1 cellular context compared by ENCODE assay signal in genomic region chrX:119638725-119639471, GRCh38.
TF ChIP-seq lines count a peak whose summit lies in the region.

No MANE protein-coding gene starts in this region.

TF ChIP-seq in K562, 482 proteins besides CTCF, POLR2A, EP300 and RAD21:
- TF ChIP-seq ZNF609 (CRISPR knock-in tag; IDR thresholded peaks at IDR 0.05; ENCODE audit: borderline replicate concordance) (no peak), ZFPM2 (CRISPR knock-in tag; IDR thresholded peaks at IDR 0.05) (no peak), SMARCA4 (IDR thresholded peaks at IDR 0.05) (no peak), ILK (tag; IDR thresholded peaks at IDR 0.05; ENCODE audit: borderline replicate concordance, low read depth) (no peak), BDP1 (IDR thresholded peaks at IDR 0.05; ENCODE audit: insufficient read depth, insufficient read length) (no peak), ZNF436 (CRISPR knock-in tag; IDR thresholded peaks at IDR 0.05) (no peak), ZMIZ1 (IDR thresholded peaks at IDR 0.05; ENCODE audit: low read depth in 2 of 2, low read length in 2 of 2) (no peak), THRB (CRISPR knock-in tag; conservative IDR thresholded peaks at IDR 0.05) (no peak), HNRNPLL (IDR thresholded peaks at IDR 0.05; ENCODE audit: low read depth, low read length, poor library complexity, severe bottlenecking) (no peak), BRD9 (IDR thresholded peaks at IDR 0.05; ENCODE audit: low read depth, partially characterized antibody) (no peak)
